ENCODE assay signal across 9 cellular contexts in genomic region chr14:88551094-88551870, GRCh38. TPM values are rescaled to one million over a fixed set of nuclear protein-coding genes. Genes with fewer than 3 reads are reported as not detected.
DNase-seq lines count a peak whose midpoint lies in the region; ATAC-seq, FAIRE-seq and TF ChIP-seq lines count a peak whose summit lies in the region.
"Had no signal": no experiment of that assay in that cellular context is flagged by ENCODE, and none has a peak within 500 bp of the region (broad histone marks: within the 10 kb centered on the region; RNA-seq: fewer than 3 reads in every experiment).

No MANE protein-coding gene starts in this region.

- H3K4me3 Mint-ChIP-seq in nephron progenitor cell, result peak overlapping the region; percentile 96

- H3K27me3 Mint-ChIP-seq in nephron progenitor cell (ENCODE audit: low read depth, poor library complexity), result no peaks in the 10 kb centered on the region

- H3K4me1 Mint-ChIP-seq in nephron progenitor cell, result peaks cover 31% of the 10 kb centered on the region

- H3K36me3 Mint-ChIP-seq in nephron progenitor cell (ENCODE audit: low read depth), result peaks cover 23% of the 10 kb centered on the region

- no peak for TF ChIP-seq CTCF in nephron progenitor cell (IDR thresholded peaks at IDR 0.05)

- ATAC-seq in GM21737 (IDR thresholded peaks at IDR 0.05; ENCODE audit: unreplicated experiment), result no peak

- DNase-seq in activated effector memory CD4-positive, alpha-beta T cell treated with anti-CD3 and anti-CD28 coated beads, Interleukin-2, amount 50 U/mL, for 16 hours, result peak; percentile 78
- DNase-seq in activated effector memory CD4-positive, alpha-beta T cell treated with Interleukin-2 at 50 U/mL for 16 hours, result no peak
- peak; percentile 19 to 71 for DNase-seq in NCI-H526 (lab: John Stamatoyannopoulos, UW)
- peak; percentile 60 for DNase-seq in activated naive CD4-positive, alpha-beta T cell treated with anti-CD3 and anti-CD28 coated beads, Interleukin-2, amount 50 U/mL, for 16 hours
- peak; percentile 70 to 82 for DNase-seq in frontal cortex (ENCODE audit: low spot score in 2 of 2)
- DNase-seq in nephron progenitor cell, result peak; percentile 74
- DNase-seq in stromal cell of bone marrow (ENCODE audit: low read depth), result peak; percentile 71
- DNase-seq: DND-41 had no signal

- H3K27ac Mint-ChIP-seq in nephron progenitor cell, result no peak overlapping the region

- no peaks in the 10 kb centered on the region for H3K9me3 Mint-ChIP-seq in nephron progenitor cell

- FAIRE-seq in frontal cortex (lab: Jason Lieb, UNC), result no peak

RNA-seq across cellular contexts. Expression of gene PTPN21, which starts 3.5 kb away (rescaled TPM):
- 6.1 TPM for total RNA-seq in frontal cortex

RNA-seq across cellular contexts. Expression of gene ZC3H14, which starts 11.6 kb away (rescaled TPM):
- 84.8 TPM for total RNA-seq in frontal cortex
